ENCODE assay signal across 11 cellular contexts in genomic region chr13:79483302-79483701, GRCh38. TPM values are rescaled to one million over a fixed set of nuclear protein-coding genes. Genes with fewer than 3 reads are reported as not detected.
A peak's percentile ranks its signal among the peaks of the same experiment; 100 is the strongest.
DNase-seq lines count a peak whose midpoint lies in the region; ATAC-seq and TF ChIP-seq lines count a peak whose summit lies in the region.
"Had no signal": no experiment of that assay in that cellular context is flagged by ENCODE, and none has a peak within 500 bp of the region (broad histone marks: within the 10 kb centered on the region; RNA-seq: fewer than 3 reads in every experiment).

No MANE protein-coding gene starts in this region.

- DNase-seq in activated T-cell treated with anti-CD3 and anti-CD28 coated beads, Interleukin-2, amount 50 U/mL, for 4 hours, result no peak
- DNase-seq in activated T-cell treated with anti-CD3 and anti-CD28 coated beads for 4 hours, result no peak
- DNase-seq in activated CD4-positive, alpha-beta memory T cell treated with anti-CD3 and anti-CD28 coated beads, Interleukin-2, amount 10 ng/mL, durations not matched to agents 7 days and 5 days, result no peak
- DNase-seq in fibroblast of the aortic adventitia (ENCODE audit: low read depth), result peak; percentile 76
- DNase-seq in retina, result no peak
- DNase-seq in SHP77 treated with DMSO at 0.1 percent for 48 hours (lab: John Stamatoyannopoulos, UW), result no peak
- DNase-seq: NCI-H1105; stimulated activated CD4-positive, alpha-beta T cell treated with anti-CD3 and anti-CD28 coated beads, Interleukin-4, amount 100 ng/mL, for 24 hours had no signal

- H3K9me3 Mint-ChIP-seq in activated T-cell treated with anti-CD3 and anti-CD28 coated beads, Interleukin-2, amount 50 U/mL, for 4 hours, result no peaks in the 10 kb centered on the region
- H3K9me3 Mint-ChIP-seq in activated CD4-positive, alpha-beta memory T cell treated with anti-CD3 and anti-CD28 coated beads, Interleukin-2, amount 10 ng/mL, durations not matched to agents 7 days and 5 days, result no peaks in the 10 kb centered on the region
- no peaks in the 10 kb centered on the region for H3K9me3 Mint-ChIP-seq in stimulated activated memory B cell treated with anti-CD40 and anti-IgM and Interleukin-4, amounts not matched to agents 10 μg/mL and 1 μg/mL and 100 μg/mL, for 72 hours

- H3K4me3 Mint-ChIP-seq in activated T-cell treated with anti-CD3 and anti-CD28 coated beads, Interleukin-2, amount 50 U/mL, for 4 hours, result peak overlapping the region; percentile 82
- peak overlapping the region; percentile 65 for H3K4me3 Mint-ChIP-seq in activated CD4-positive, alpha-beta memory T cell treated with anti-CD3 and anti-CD28 coated beads, Interleukin-2, amount 10 ng/mL, durations not matched to agents 7 days and 5 days
- peak overlapping the region; percentile 21 for H3K4me3 Mint-ChIP-seq in stimulated activated memory B cell treated with anti-CD40 and anti-IgM and Interleukin-4, amounts not matched to agents 10 μg/mL and 1 μg/mL and 100 μg/mL, for 72 hours

- POLR2A ChIA-PET in activated CD4-positive, alpha-beta memory T cell treated with anti-CD3 and anti-CD28 coated beads, Interleukin-2, amount 10 ng/mL, durations not matched to agents 7 days and 5 days (lab: Charles Lee), result interaction anchor here (1.0 to 3.8 kb wide), 7 partner anchors 9 to 77 kb away, joined by 3 to 25 read pairs (median 6); partner anchors contain the start of gene RBM26

- no peak for ATAC-seq in activated T-cell treated with anti-CD3 and anti-CD28 coated beads, Interleukin-2, amount 50 U/mL, for 4 hours
- ATAC-seq in stimulated activated memory B cell treated with anti-CD40 and anti-IgM and Interleukin-4, amounts not matched to agents 10 μg/mL and 1 μg/mL and 100 μg/mL, for 72 hours, result no peak
- no peak for ATAC-seq in GM21737 (IDR thresholded peaks at IDR 0.05; ENCODE audit: unreplicated experiment)

- H3K4me3 ChIP-seq in fibroblast of the aortic adventitia (ENCODE audit: low read depth, low read length), result peak overlapping the region; percentile 6
- H3K4me3 ChIP-seq: BLaER1 had no signal

- peaks cover 81% of the 10 kb centered on the region for H3K4me1 Mint-ChIP-seq in activated T-cell treated with anti-CD3 and anti-CD28 coated beads, Interleukin-2, amount 50 U/mL, for 4 hours (ENCODE audit: low read depth)
- H3K4me1 Mint-ChIP-seq in activated CD4-positive, alpha-beta memory T cell treated with anti-CD3 and anti-CD28 coated beads, Interleukin-2, amount 10 ng/mL, durations not matched to agents 7 days and 5 days, result peaks cover 63% of the 10 kb centered on the region
- peaks cover 24% of the 10 kb centered on the region for H3K4me1 Mint-ChIP-seq in stimulated activated memory B cell treated with anti-CD40 and anti-IgM and Interleukin-4, amounts not matched to agents 10 μg/mL and 1 μg/mL and 100 μg/mL, for 72 hours

- no peaks in the 10 kb centered on the region for H3K27me3 Mint-ChIP-seq in activated T-cell treated with anti-CD3 and anti-CD28 coated beads, Interleukin-2, amount 50 U/mL, for 4 hours (ENCODE audit: low read depth)
- H3K27me3 Mint-ChIP-seq in activated CD4-positive, alpha-beta memory T cell treated with anti-CD3 and anti-CD28 coated beads, Interleukin-2, amount 10 ng/mL, durations not matched to agents 7 days and 5 days, result peaks cover 16% of the 10 kb centered on the region
- peaks cover 47% of the 10 kb centered on the region for H3K27me3 Mint-ChIP-seq in stimulated activated memory B cell treated with anti-CD40 and anti-IgM and Interleukin-4, amounts not matched to agents 10 μg/mL and 1 μg/mL and 100 μg/mL, for 72 hours

- H3K36me3 Mint-ChIP-seq in activated T-cell treated with anti-CD3 and anti-CD28 coated beads, Interleukin-2, amount 50 U/mL, for 4 hours (ENCODE audit: insufficient read depth), result peaks cover 32% of the 10 kb centered on the region
- H3K36me3 Mint-ChIP-seq in activated CD4-positive, alpha-beta memory T cell treated with anti-CD3 and anti-CD28 coated beads, Interleukin-2, amount 10 ng/mL, durations not matched to agents 7 days and 5 days (ENCODE audit: low read depth), result peaks cover 25% of the 10 kb centered on the region
- H3K36me3 Mint-ChIP-seq in stimulated activated memory B cell treated with anti-CD40 and anti-IgM and Interleukin-4, amounts not matched to agents 10 μg/mL and 1 μg/mL and 100 μg/mL, for 72 hours, result no peaks in the 10 kb centered on the region

- CTCF ChIA-PET in activated CD4-positive, alpha-beta memory T cell treated with anti-CD3 and anti-CD28 coated beads, Interleukin-2, amount 10 ng/mL, durations not matched to agents 7 days and 5 days (lab: Charles Lee), result interaction anchor here (0.7 to 6.1 kb wide), 6 partner anchors 11 to 91 kb away, joined by 3 to 49 read pairs (median 6); no protein-coding TSS in a partner anchor

- H3K27ac Mint-ChIP-seq in activated CD4-positive, alpha-beta memory T cell treated with anti-CD3 and anti-CD28 coated beads, Interleukin-2, amount 10 ng/mL, durations not matched to agents 7 days and 5 days, result peak overlapping the region; percentile 53
- H3K27ac Mint-ChIP-seq in stimulated activated memory B cell treated with anti-CD40 and anti-IgM and Interleukin-4, amounts not matched to agents 10 μg/mL and 1 μg/mL and 100 μg/mL, for 72 hours, result no peak overlapping the region

- no peak for TF ChIP-seq CTCF in fibroblast of the aortic adventitia (IDR thresholded peaks at IDR 0.05; ENCODE audit: insufficient read depth, low read length)

RNA-seq across cellular contexts. Expression of gene NDFIP2, which starts 2.3 kb away (rescaled TPM):
- total RNA-seq in activated T-cell treated with anti-CD3 and anti-CD28 coated beads, Interleukin-2, amount 50 U/mL, for 4 hours, result 100 to 1,000 TPM; 248 to 281 (median 274) TPM
- 10 to 100 TPM; 49.6 to 53.2 TPM for total RNA-seq in activated CD4-positive, alpha-beta memory T cell treated with anti-CD3 and anti-CD28 coated beads, Interleukin-2, amount 10 ng/mL, durations not matched to agents 7 days and 5 days
- total RNA-seq in fibroblast of the aortic adventitia (ENCODE audit: low replicate concordance), result 10.3 and 41.0 TPM in 2 replicates

Comparison
In these comparisons a context has a peak if more than half of its experiments do, and no peak if none do; other contexts are left out.
1. H3K4me3 Mint-ChIP-seq: peak in every context shown above with its lines; median percentile 82 in activated T-cell treated with anti-CD3 and anti-CD28 coated beads, Interleukin-2, amount 50 U/mL, for 4 hours; 65 in activated CD4-positive, alpha-beta memory T cell treated with anti-CD3 and anti-CD28 coated beads, Interleukin-2, amount 10 ng/mL, durations not matched to agents 7 days and 5 days; 21 in stimulated activated memory B cell treated with anti-CD40 and anti-IgM and Interleukin-4, amounts not matched to agents 10 μg/mL and 1 μg/mL and 100 μg/mL, for 72 hours.